Comparison of ENCODE assay signal across 8 cellular contexts in genomic region chr4:159016527-159017137, GRCh38.
DNase-seq lines count a peak whose midpoint lies in the region; ATAC-seq lines count a peak whose summit lies in the region.

No MANE protein-coding gene starts in this region.

- peaks cover 35% of the 10 kb centered on the region for H3K4me1 ChIP-seq in BLaER1

- no peaks in the 10 kb centered on the region for H3K4me1 Mint-ChIP-seq in immature natural killer cell
- no peaks in the 10 kb centered on the region for H3K4me1 Mint-ChIP-seq in stimulated activated naive CD8-positive, alpha-beta T cell treated with anti-CD3 and anti-CD28 coated beads, Interleukin-15, amount 100 ng/mL, for 72 hours
- no peaks in the 10 kb centered on the region for H3K4me1 Mint-ChIP-seq in activated T-cell treated with anti-CD3 and anti-CD28 coated beads, Interleukin-2, amount 50 U/mL, for 72 hours (ENCODE audit: low read depth)

- peaks cover 0 to 3% (median 0%) of the 10 kb centered on the region in 6 donors for H3K9me3 Mint-ChIP-seq in immature natural killer cell
- no peaks in the 10 kb centered on the region for H3K9me3 Mint-ChIP-seq in stimulated activated naive CD8-positive, alpha-beta T cell treated with anti-CD3 and anti-CD28 coated beads, Interleukin-15, amount 100 ng/mL, for 72 hours
- no peaks in the 10 kb centered on the region for H3K9me3 Mint-ChIP-seq in activated T-cell treated with anti-CD3 and anti-CD28 coated beads, Interleukin-2, amount 50 U/mL, for 72 hours

- no peak overlapping the region for H3K4me3 Mint-ChIP-seq in immature natural killer cell
- no peak overlapping the region for H3K4me3 Mint-ChIP-seq in stimulated activated naive CD8-positive, alpha-beta T cell treated with anti-CD3 and anti-CD28 coated beads, Interleukin-15, amount 100 ng/mL, for 72 hours
- H3K4me3 Mint-ChIP-seq in activated T-cell treated with anti-CD3 and anti-CD28 coated beads, Interleukin-2, amount 50 U/mL, for 72 hours = no peak overlapping the region

- H4K20me1 ChIP-seq in BLaER1 = no peaks in the 10 kb centered on the region

- ATAC-seq in GM19467 (IDR thresholded peaks at IDR 0.05; ENCODE audit: unreplicated experiment) (peak; percentile 51), HG03521 (IDR thresholded peaks at IDR 0.05; ENCODE audit: unreplicated experiment) (peak; percentile 35)
- ATAC-seq in stimulated activated naive CD8-positive, alpha-beta T cell treated with anti-CD3 and anti-CD28 coated beads, Interleukin-15, amount 100 ng/mL, for 72 hours = no peak
- no peak for ATAC-seq in activated T-cell treated with anti-CD3 and anti-CD28 coated beads, Interleukin-2, amount 50 U/mL, for 72 hours (replicated peaks in 1 of 2)

- H3K36me3 ChIP-seq in BLaER1 = no peaks in the 10 kb centered on the region

- H3K27me3 ChIP-seq in BLaER1 = no peaks in the 10 kb centered on the region

- H3K9me3 ChIP-seq in BLaER1 = no peaks in the 10 kb centered on the region

- H3K4me2 ChIP-seq in BLaER1 = peak overlapping the region; percentile 69

- H3K9ac ChIP-seq in BLaER1 = no peak overlapping the region; the same call in 1 of the 2 replicates

- H3K27ac Mint-ChIP-seq in immature natural killer cell = no peak overlapping the region
- H3K27ac Mint-ChIP-seq in stimulated activated naive CD8-positive, alpha-beta T cell treated with anti-CD3 and anti-CD28 coated beads, Interleukin-15, amount 100 ng/mL, for 72 hours = no peak overlapping the region
- no peak overlapping the region for H3K27ac Mint-ChIP-seq in activated T-cell treated with anti-CD3 and anti-CD28 coated beads, Interleukin-2, amount 50 U/mL, for 72 hours

- no peak overlapping the region for H3K27ac ChIP-seq in BLaER1

- peaks cover 0 to 2% (median 2%) of the 10 kb centered on the region in 3 donors for H3K27me3 Mint-ChIP-seq in immature natural killer cell (ENCODE audit: low read depth in 3 of 3)
- no peaks in the 10 kb centered on the region for H3K27me3 Mint-ChIP-seq in stimulated activated naive CD8-positive, alpha-beta T cell treated with anti-CD3 and anti-CD28 coated beads, Interleukin-15, amount 100 ng/mL, for 72 hours
- no peaks in the 10 kb centered on the region for H3K27me3 Mint-ChIP-seq in activated T-cell treated with anti-CD3 and anti-CD28 coated beads, Interleukin-2, amount 50 U/mL, for 72 hours (ENCODE audit: low read depth)

- no peak overlapping the region for H3K4me3 ChIP-seq in BLaER1

- peak; percentile 6 for DNase-seq in germinal center (ENCODE audit: low spot score)
- DNase-seq in SW 1271 (lab: John Stamatoyannopoulos, UW) = no peak
- DNase-seq in immature natural killer cell = no peak
- DNase-seq in stimulated activated naive CD8-positive, alpha-beta T cell treated with anti-CD3 and anti-CD28 coated beads, Interleukin-15, amount 100 ng/mL, for 72 hours = no peak
- DNase-seq in activated T-cell treated with anti-CD3 and anti-CD28 coated beads, Interleukin-2, amount 50 U/mL, for 72 hours = no peak

- no peaks in the 10 kb centered on the region for H3K36me3 Mint-ChIP-seq in immature natural killer cell
- no peaks in the 10 kb centered on the region for H3K36me3 Mint-ChIP-seq in activated T-cell treated with anti-CD3 and anti-CD28 coated beads, Interleukin-2, amount 50 U/mL, for 72 hours (ENCODE audit: insufficient read depth in 2 of 2)

Comparison
In these comparisons a context has a peak if more than half of its experiments do, and no peak if none do; other contexts are left out.
1. ATAC-seq: peak in GM19467 (single experiment) and HG03521 (single experiment); none in stimulated activated naive CD8-positive, alpha-beta T cell treated with anti-CD3 and anti-CD28 coated beads, Interleukin-15, amount 100 ng/mL, for 72 hours (single experiment) and activated T-cell treated with anti-CD3 and anti-CD28 coated beads, Interleukin-2, amount 50 U/mL, for 72 hours (0 of 2).